In the genomic region with DNA sequence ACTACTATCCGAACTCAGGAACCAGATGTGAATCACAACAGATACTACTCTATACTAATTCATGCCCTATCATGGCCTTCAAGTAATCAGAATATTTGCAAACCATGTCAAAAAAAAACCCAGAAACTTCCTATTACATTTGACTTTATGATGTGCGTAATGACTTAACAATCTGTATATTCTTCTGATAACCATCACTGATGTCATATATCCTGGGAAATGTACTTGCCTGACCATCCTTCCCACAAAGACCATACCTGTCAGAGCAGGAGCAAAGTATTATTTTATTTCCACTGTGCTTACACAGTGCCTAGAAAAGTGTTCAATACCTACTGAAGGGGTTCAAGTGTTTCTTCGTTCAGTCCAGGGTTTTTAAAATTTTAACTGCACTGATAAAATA, we compare ENCODE assay signal across 5 cellular contexts.
"Had no signal": no experiment of that assay in that cellular context is flagged by ENCODE, and none has a peak within 500 bp of the region (broad histone marks: within the 10 kb centered on the region; RNA-seq: fewer than 3 reads in every experiment).

No MANE protein-coding gene starts in this region.

- H3K4me3 ChIP-seq: GM23338 had no signal

- H3K27ac ChIP-seq: HL-60 had no signal

- ATAC-seq: GM23338, HepG2 had no signal

- DNase-seq: H9, HCEC 1CT had no signal
